Comparison of ENCODE assay signal across 24 cellular contexts in the genomic region with DNA sequence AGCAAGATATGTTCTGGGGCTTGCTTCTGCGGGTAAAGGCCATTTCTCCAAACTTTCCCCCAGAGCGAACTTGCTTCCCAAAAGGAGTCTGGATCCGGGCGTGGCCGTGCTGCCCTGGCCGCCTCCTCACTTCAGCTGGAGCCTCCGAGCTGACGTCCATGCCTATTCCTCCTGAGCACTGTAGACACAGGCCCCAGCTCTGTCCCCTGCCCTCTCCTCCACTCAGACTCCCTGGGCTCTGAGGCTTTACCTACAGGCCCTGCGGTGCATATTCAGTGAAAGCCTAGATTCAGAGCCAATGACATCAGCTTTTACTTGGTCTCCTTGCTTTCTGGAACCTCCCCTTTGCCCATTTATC. TPM values are rescaled to one million over a fixed set of nuclear protein-coding genes. Genes with fewer than 3 reads are reported as not detected.
DNase-seq lines count a peak whose midpoint lies in the region; ATAC-seq and TF ChIP-seq lines count a peak whose summit lies in the region.
"Had no signal": no experiment of that assay in that cellular context is flagged by ENCODE, and none has a peak within 500 bp of the region (broad histone marks: within the 10 kb centered on the region; RNA-seq: fewer than 3 reads in every experiment).

No MANE protein-coding gene starts in this region.

- H3K4me3 Mint-ChIP-seq in activated T-helper 17 cell treated with anti-CD3 and anti-CD28 coated beads, Interleukin-2, amount 50 U/mL, for 72 hours: no peak overlapping the region
- H3K4me3 Mint-ChIP-seq: activated CD4-positive, alpha-beta T cell treated with anti-CD3 and anti-CD28 coated beads for 36 hours; activated T-cell treated with anti-CD3 and anti-CD28 coated beads, Interleukin-2, amount 50 U/mL, for 72 hours; type B pancreatic cell had no signal

- H3K9me3 Mint-ChIP-seq in activated T-helper 17 cell treated with anti-CD3 and anti-CD28 coated beads, Interleukin-2, amount 50 U/mL, for 72 hours: no peaks in the 10 kb centered on the region
- H3K9me3 Mint-ChIP-seq: activated T-cell treated with anti-CD3 and anti-CD28 coated beads, Interleukin-2, amount 50 U/mL, for 72 hours; type B pancreatic cell had no signal

- H3K27me3 ChIP-seq in gastroesophageal sphincter (no peaks in the 10 kb centered on the region), lung (ENCODE audit: control insufficient read depth, insufficient read depth) (no peaks in the 10 kb centered on the region), upper lobe of left lung (no peaks in the 10 kb centered on the region)
- H3K27me3 ChIP-seq: BE2C had no signal

- H3K27ac ChIP-seq in gastroesophageal sphincter: peak overlapping the region; percentile 4 to 73 (median 68)
- H3K27ac ChIP-seq in lung (ENCODE audit: low read depth in 1 of 2, low read length in 1 of 2): peak overlapping the region in 1 of 2 donors; percentile 74
- H3K27ac ChIP-seq in upper lobe of left lung: peak overlapping the region in 3 of 4 donors; percentile 27 to 54 (median 42)

- TF ChIP-seq POLR2A in gastroesophageal sphincter (IDR thresholded peaks at IDR 0.05) (no peak), upper lobe of left lung (IDR thresholded peaks at IDR 0.05) (no peak)

- peak; percentile 36 for ATAC-seq in Right ventricle myocardium inferior
- ATAC-seq in gastroesophageal sphincter: peak; percentile 21
- ATAC-seq in lung (ENCODE audit: insufficient read depth, low FRiP score): peak; percentile 50
- no peak for ATAC-seq in upper lobe of left lung (ENCODE audit: low FRiP score in 2 of 2)
- ATAC-seq in activated T-helper 17 cell treated with anti-CD3 and anti-CD28 coated beads, Interleukin-2, amount 50 U/mL, for 72 hours (replicated peaks): no peak
- ATAC-seq: activated CD4-positive, alpha-beta T cell treated with anti-CD3 and anti-CD28 coated beads for 36 hours; activated T-cell treated with anti-CD3 and anti-CD28 coated beads, Interleukin-2, amount 50 U/mL, for 72 hours; GM12878; K562; stimulated activated naive CD8-positive, alpha-beta T cell treated with anti-CD3 and anti-CD28 coated beads, Interleukin-15, Interleukin-2, amounts not matched to agents 100 U/mL and 50 U/mL, for 24 hours had no signal

- TF ChIP-seq CTCF in gastroesophageal sphincter (IDR thresholded peaks at IDR 0.05): no peak
- TF ChIP-seq CTCF in lung (IDR thresholded peaks at IDR 0.05; ENCODE audit: control extremely low read depth, extremely low read depth): no peak
- no peak for TF ChIP-seq CTCF in upper lobe of left lung (IDR thresholded peaks at IDR 0.05)

- H3K27ac Mint-ChIP-seq in activated T-helper 17 cell treated with anti-CD3 and anti-CD28 coated beads, Interleukin-2, amount 50 U/mL, for 72 hours: no peak overlapping the region
- H3K27ac Mint-ChIP-seq: activated CD4-positive, alpha-beta T cell treated with anti-CD3 and anti-CD28 coated beads for 36 hours; activated T-cell treated with anti-CD3 and anti-CD28 coated beads, Interleukin-2, amount 50 U/mL, for 72 hours; type B pancreatic cell had no signal

- H3K36me3 Mint-ChIP-seq in activated T-helper 17 cell treated with anti-CD3 and anti-CD28 coated beads, Interleukin-2, amount 50 U/mL, for 72 hours (ENCODE audit: low read depth): no peaks in the 10 kb centered on the region

- H3K9me3 ChIP-seq in gastroesophageal sphincter (no peaks in the 10 kb centered on the region), lung (ENCODE audit: control insufficient read depth in 2 of 2, insufficient read depth in 1 of 2, low read length in 1 of 2) (no peaks in the 10 kb centered on the region), upper lobe of left lung (no peaks in the 10 kb centered on the region)
- H3K9me3 ChIP-seq: BE2C, Caco-2 had no signal

- H3K4me3 ChIP-seq in gastroesophageal sphincter (no peak overlapping the region), lung (no peak overlapping the region), upper lobe of left lung (no peak overlapping the region)
- H3K4me3 ChIP-seq: GM12878, K562 had no signal

- H3K4me1 ChIP-seq in gastroesophageal sphincter (peaks cover 0 to 91% (median 29%) of the 10 kb centered on the region in 3 donors), lung (ENCODE audit: control insufficient read depth in 2 of 2, insufficient read depth in 2 of 2, low read length in 2 of 2) (peaks cover 3 to 37% of the 10 kb centered on the region in 2 donors), upper lobe of left lung (peaks cover 18 to 62% (median 30%) of the 10 kb centered on the region in 4 donors)
- H3K4me1 ChIP-seq: BE2C had no signal

- peaks cover 6% of the 10 kb centered on the region for H3K27me3 Mint-ChIP-seq in activated T-helper 17 cell treated with anti-CD3 and anti-CD28 coated beads, Interleukin-2, amount 50 U/mL, for 72 hours
- H3K27me3 Mint-ChIP-seq: type B pancreatic cell had no signal

- intact Hi-C loops in Right ventricle myocardium inferior (cut with DNase I) (no loop called here), cardiac septum (cut with DNase I) (no loop called here), posterior vena cava (cut with DNase I) (no loop called here)

- DNase-seq in Right ventricle myocardium inferior (ENCODE audit: missing footprints) (no peak), cardiac septum (ENCODE audit: low spot score) (no peak), lung (ENCODE audit: low spot score) (no peak), upper lobe of left lung (no peak), posterior vena cava (ENCODE audit: low spot score) (no peak), NCI-H1436 (lab: John Stamatoyannopoulos, UW) (no peak)
- DNase-seq: 8988T; activated CD4-positive, alpha-beta T cell treated with anti-CD3 and anti-CD28 coated beads for 36 hours; activated naive CD4-positive, alpha-beta T cell treated with anti-CD3 and anti-CD28 coated beads, Interleukin-2, amount 50 U/mL, for 16 hours; activated T-cell treated with anti-CD3 and anti-CD28 coated beads, Interleukin-2, amount 50 U/mL, for 72 hours; BE2C; Caco-2; DND-41; effector memory CD4-positive, alpha-beta T cell; glutamatergic neuron; NCI-H187; NCI-H774; stimulated activated CD4-positive, alpha-beta T cell treated with anti-CD3 and anti-CD28 coated beads, Interleukin-4, amount 100 ng/mL, for 4 hours; stimulated activated naive CD8-positive, alpha-beta T cell treated with anti-CD3 and anti-CD28 coated beads, Interleukin-15, Interleukin-2, amounts not matched to agents 100 U/mL and 50 U/mL, for 24 hours had no signal

- WGBS in gastroesophageal sphincter (ENCODE audit: low coverage in 1 of 2), 2 donors: 40 to 49% methylated on average over 2 to 7 of the region's 9 CpGs
- 74 to 92% methylated on average over 9 of the region's 9 CpGs for WGBS in lung, 2 donors
- 67 to 83% methylated on average over 8 to 9 of the region's 9 CpGs for WGBS in upper lobe of left lung, 2 donors

- H3K4me1 Mint-ChIP-seq in activated T-helper 17 cell treated with anti-CD3 and anti-CD28 coated beads, Interleukin-2, amount 50 U/mL, for 72 hours: no peaks in the 10 kb centered on the region
- H3K4me1 Mint-ChIP-seq: activated CD4-positive, alpha-beta T cell treated with anti-CD3 and anti-CD28 coated beads for 36 hours had no signal

- H3K36me3 ChIP-seq in gastroesophageal sphincter (no peaks in the 10 kb centered on the region), lung (ENCODE audit: control insufficient read depth in 2 of 2, insufficient read depth in 2 of 2, low read length in 2 of 2) (no peaks in the 10 kb centered on the region), upper lobe of left lung (no peaks in the 10 kb centered on the region)
- H3K36me3 ChIP-seq: BE2C had no signal

- TF ChIP-seq EP300 in gastroesophageal sphincter (IDR thresholded peaks at IDR 0.05) (no peak), upper lobe of left lung (IDR thresholded peaks at IDR 0.05) (no peak)

RNA-seq across cellular contexts. Expression of a gene that starts 9.6 kb away (rescaled TPM):
- total RNA-seq in Right ventricle myocardium inferior: 61.6 TPM
- total RNA-seq in cardiac septum: 38.6 TPM
- total RNA-seq in gastroesophageal sphincter: 10 to 100 TPM; 32.6 to 68.9 (median 42.5) TPM
- 10 to 100 TPM; 59.3 to 67.1 TPM for total RNA-seq in lung
- polyA plus RNA-seq in lung: 10 to 100 TPM; 33.7 to 76.4 TPM
- 10 to 100 TPM; 51.5 to 79.4 (median 67.6) TPM for total RNA-seq in upper lobe of left lung
- 1 to 10 TPM; 4.6 to 6.0 TPM for total RNA-seq in activated T-helper 17 cell treated with anti-CD3 and anti-CD28 coated beads, Interleukin-2, amount 50 U/mL, for 72 hours
- 10 to 100 TPM; 46.2 to 48.5 TPM for total RNA-seq in posterior vena cava

RNA-seq across cellular contexts. Expression of a gene that starts 50.2 kb away (rescaled TPM):
- 29.4 TPM for total RNA-seq in Right ventricle myocardium inferior
- total RNA-seq in cardiac septum: 45.2 TPM
- 10 to 100 TPM; 15.1 to 48.7 (median 26.0) TPM for total RNA-seq in gastroesophageal sphincter
- 10 to 100 TPM in 1 of 2 donors, 1 to 10 TPM in 1; 9.8 to 50.0 TPM for total RNA-seq in lung
- polyA plus RNA-seq in lung: 10 to 100 TPM; 25.4 to 33.9 TPM
- 10 to 100 TPM; 13.9 to 37.5 (median 24.0) TPM for total RNA-seq in upper lobe of left lung
- 10 to 100 TPM; 26.6 to 38.7 TPM for total RNA-seq in activated T-helper 17 cell treated with anti-CD3 and anti-CD28 coated beads, Interleukin-2, amount 50 U/mL, for 72 hours
- total RNA-seq in posterior vena cava: 10 to 100 TPM; 67.2 to 74.9 TPM

Comparison
In these comparisons a context has a peak if more than half of its experiments do, and no peak if none do; other contexts are left out.
1. ATAC-seq: peak in Right ventricle myocardium inferior (single experiment), gastroesophageal sphincter (single experiment) and lung (single experiment); none in upper lobe of left lung (0 of 2) and activated T-helper 17 cell treated with anti-CD3 and anti-CD28 coated beads, Interleukin-2, amount 50 U/mL, for 72 hours (single experiment).